In the genomic region with DNA sequence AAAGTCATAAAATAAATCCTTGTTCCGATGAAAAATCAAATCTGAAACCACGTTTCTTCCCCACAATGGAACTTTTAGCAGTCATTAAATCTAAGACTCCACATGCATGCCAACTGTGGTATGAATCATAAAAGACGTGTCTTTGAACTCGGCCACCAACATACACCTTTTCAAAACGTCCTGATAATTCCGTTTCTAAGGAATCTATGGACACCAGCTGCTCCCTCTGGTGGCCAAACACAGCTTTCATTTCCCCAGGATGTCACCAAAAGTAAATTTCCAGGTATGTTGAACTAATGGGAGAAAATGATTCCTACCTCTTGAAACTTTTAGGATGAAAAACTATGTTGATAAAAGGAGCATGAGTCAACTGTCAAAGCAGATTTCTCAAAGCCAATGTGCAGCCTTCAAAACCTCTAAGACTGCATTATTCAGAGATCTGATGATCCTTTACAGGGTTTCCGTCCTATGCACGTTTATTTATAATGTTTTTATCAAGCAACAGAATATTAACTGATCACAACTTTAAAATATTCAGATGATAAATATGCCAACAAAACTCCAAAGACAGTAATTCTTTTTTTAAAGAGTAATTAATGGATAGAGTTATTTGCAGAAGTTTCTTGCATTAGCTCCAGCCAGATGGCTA, we compare ENCODE assay signal across 8 cellular contexts.
DNase-seq lines count a peak whose midpoint lies in the region; ATAC-seq and TF ChIP-seq lines count a peak whose summit lies in the region.

No MANE protein-coding gene starts in this region.

- H3K27me3 ChIP-seq in WERI-Rb-1 (ENCODE audit: insufficient read depth, low read depth, severe bottlenecking) (no peaks in the 10 kb centered on the region), iPS DF 6.9 (ENCODE audit: control insufficient read depth, insufficient read depth, low read length) (no peaks in the 10 kb centered on the region), suprapubic skin (no peaks in the 10 kb centered on the region)
- H3K27me3 ChIP-seq in effector memory CD4-positive, alpha-beta T cell (replicated peaks; ENCODE audit: control insufficient read depth, insufficient read depth, low read length, poor library complexity, severe bottlenecking): no peaks in the 10 kb centered on the region

- peak; percentile 72 for TF ChIP-seq CTCF in WERI-Rb-1 (IDR thresholded peaks at IDR 0.05; ENCODE audit: low read depth, low read length)
- TF ChIP-seq CTCF in suprapubic skin (IDR thresholded peaks at IDR 0.05): peak; percentile 60 to 67

- ATAC-seq in activated CD4-positive, CD25-positive, alpha-beta regulatory T cell treated with anti-CD3 and anti-CD28 coated beads, Interleukin-2, amount 50 U/mL, for 24 hours: no peak
- ATAC-seq in HG03432 (IDR thresholded peaks at IDR 0.05; ENCODE audit: unreplicated experiment): no peak

- H3K9me3 ChIP-seq in WERI-Rb-1 (ENCODE audit: severe bottlenecking) (peaks cover 7% of the 10 kb centered on the region), iPS DF 6.9 (ENCODE audit: control insufficient read depth, insufficient read depth, low read length) (no peaks in the 10 kb centered on the region), suprapubic skin (no peaks in the 10 kb centered on the region)
- no peaks in the 10 kb centered on the region for H3K9me3 ChIP-seq in effector memory CD4-positive, alpha-beta T cell (ENCODE audit: control insufficient read depth, low read length)

- no peak for TF ChIP-seq POLR2A in suprapubic skin (IDR thresholded peaks at IDR 0.05)

- DNase-seq in COLO829 (ENCODE audit: low spot score) (peak; percentile 27), HK-2 (ENCODE audit: unreplicated experiment) (peak; percentile 18), WERI-Rb-1 (peak; percentile 53), iPS DF 6.9 (ENCODE audit: low read depth, low spot score) (peak; percentile 25), suprapubic skin (ENCODE audit: low spot score in 2 of 2) (no peak)
- DNase-seq in effector memory CD4-positive, alpha-beta T cell: no peak

- H3K36me3 ChIP-seq in WERI-Rb-1 (peaks cover 33% of the 10 kb centered on the region), iPS DF 6.9 (ENCODE audit: control insufficient read depth, insufficient read depth, low read length) (peaks cover 7% of the 10 kb centered on the region; the same call in 1 of the 2 replicates), suprapubic skin (peaks cover 7% of the 10 kb centered on the region)
- H3K36me3 ChIP-seq in effector memory CD4-positive, alpha-beta T cell (ENCODE audit: control insufficient read depth, insufficient read depth, low read length): no peaks in the 10 kb centered on the region

- H3K27ac ChIP-seq in WERI-Rb-1: no peak overlapping the region
- H3K27ac ChIP-seq in iPS DF 6.9 (ENCODE audit: low read length): no peak overlapping the region
- H3K27ac ChIP-seq in suprapubic skin: no peak overlapping the region
- H3K27ac ChIP-seq in effector memory CD4-positive, alpha-beta T cell (ENCODE audit: insufficient read depth, low read length, poor library complexity, severe bottlenecking): no peak overlapping the region

- H3K4me3 ChIP-seq in WERI-Rb-1 (ENCODE audit: low read depth, low read length) (no peak overlapping the region), iPS DF 6.9 (ENCODE audit: low read length) (no peak overlapping the region), suprapubic skin (no peak overlapping the region)
- H3K4me3 ChIP-seq in effector memory CD4-positive, alpha-beta T cell (ENCODE audit: insufficient read depth, low read depth, low read length, poor library complexity, severe bottlenecking): no peak overlapping the region

- H3K4me1 ChIP-seq in iPS DF 6.9 (ENCODE audit: control insufficient read depth, insufficient read depth, low read length): no peaks in the 10 kb centered on the region
- H3K4me1 ChIP-seq in suprapubic skin: peaks cover 6% of the 10 kb centered on the region
- no peaks in the 10 kb centered on the region for H3K4me1 ChIP-seq in effector memory CD4-positive, alpha-beta T cell (ENCODE audit: control insufficient read depth, insufficient read depth, low read length, poor library complexity, severe bottlenecking)

- WGBS in iPS DF 6.9 (ENCODE audit: insufficient coverage, insufficient read length): no CpG with 5 or more reads among the region's 8 CpGs
- WGBS in suprapubic skin: 29% methylated on average over 8 of the region's 8 CpGs

- TF ChIP-seq EP300 in suprapubic skin (IDR thresholded peaks at IDR 0.05): no peak

Comparison
In these comparisons a context has a peak if more than half of its experiments do, and no peak if none do; other contexts are left out.
1. DNase-seq: peak in COLO829 (single experiment), HK-2 (single experiment), WERI-Rb-1 (single experiment) and iPS DF 6.9 (single experiment); none in suprapubic skin (0 of 2) and effector memory CD4-positive, alpha-beta T cell (0 of 3).